Comparison of ENCODE assay signal across 17 cellular contexts in the genomic region with DNA sequence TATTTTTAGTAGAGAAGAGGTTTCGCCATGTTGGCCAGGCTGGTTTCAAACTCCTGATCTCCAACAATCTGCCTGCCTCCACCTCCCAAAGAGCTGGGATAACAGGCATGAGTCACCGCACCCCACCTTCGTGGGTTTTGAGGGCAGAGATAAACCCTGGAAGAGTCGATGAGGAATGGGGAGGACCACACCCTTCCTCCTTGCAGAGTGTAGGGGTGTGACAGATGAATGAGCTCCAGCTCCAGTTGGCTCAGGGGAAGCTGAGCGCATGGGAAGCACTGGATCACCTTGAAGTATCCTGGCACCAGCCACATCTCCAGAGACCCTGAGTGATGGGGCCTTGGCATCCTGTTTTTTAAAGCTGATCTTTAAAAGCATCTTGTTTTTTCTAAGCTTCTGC. TPM values are rescaled to one million over a fixed set of nuclear protein-coding genes. Genes with fewer than 3 reads are reported as not detected.
"Had no signal": no experiment of that assay in that cellular context is flagged by ENCODE, and none has a peak within 500 bp of the region (broad histone marks: within the 10 kb centered on the region; RNA-seq: fewer than 3 reads in every experiment).

No MANE protein-coding gene starts in this region.

RNA-seq across cellular contexts. Expression of gene SPDYE2B, which starts 32.4 kb away (rescaled TPM):
- total RNA-seq: activated B cell treated with CpG ODN at 0.5 μM for 24 hours; activated CD4-positive, alpha-beta memory T cell treated with anti-CD3 and anti-CD28 coated beads for 36 hours; activated CD4-positive, alpha-beta T cell treated with anti-CD3 and anti-CD28 coated beads, Interleukin-2, amount 10 ng/mL, durations not matched to agents 24 days and 14 days; activated CD8-positive, alpha-beta memory T cell treated with anti-CD3 and anti-CD28 coated beads for 36 hours; activated CD8-positive, alpha-beta T cell treated with anti-CD3 and anti-CD28 coated beads for 36 hours; activated naive CD4-positive, alpha-beta T cell treated with anti-CD3 and anti-CD28 coated beads, Interleukin-2, amount 50 U/mL, for 72 hours; activated naive CD8-positive, alpha-beta T cell treated with anti-CD3 and anti-CD28 coated beads for 36 hours; activated T-cell treated with anti-CD3 and anti-CD28 coated beads, Interleukin-2, amount 50 U/mL, for 4 hours; activated T-cell treated with anti-CD3 and anti-CD28 coated beads, Interleukin-2, amount 50 U/mL, for 72 hours; activated T-helper 1 cell treated with anti-CD3 and anti-CD28 coated beads, Interleukin-12 subunit alpha, Interleukin-12 subunit beta, Interleukin-2, Interleukin-4 antibody, amounts not matched to agents 30 ng/mL and 10 ng/mL and 1 ng/mL, durations not matched to agents 14 hours and 24 hours and 36 hours; activated T-helper 17 cell treated with anti-CD3 and anti-CD28 coated beads, Interleukin-2, amount 50 U/mL, for 72 hours; adrenal gland; aorta; astrocyte; body of pancreas; breast epithelium; cardiac septum had no signal
- polyA plus RNA-seq: adrenal gland, aorta had no signal
